9 cellular contexts compared by ENCODE assay signal in the genomic region with DNA sequence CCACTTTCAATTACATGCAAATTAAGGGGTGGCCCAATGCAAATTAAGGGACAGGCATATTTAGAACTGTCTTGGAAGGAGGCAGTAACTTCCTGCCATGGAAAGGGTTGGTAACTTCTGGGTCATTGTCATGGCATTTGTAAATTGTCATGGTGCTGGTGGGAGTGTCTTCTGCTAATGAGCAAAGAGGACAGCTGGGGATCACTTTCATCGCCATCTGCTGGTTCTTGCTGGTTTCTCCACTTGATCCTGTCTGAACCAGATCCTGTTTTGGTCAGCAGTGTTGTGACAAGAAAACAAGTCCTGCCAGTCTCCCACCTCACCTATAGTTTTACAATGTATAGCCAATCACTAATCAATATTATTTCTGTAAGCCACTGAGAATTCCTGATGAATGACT. TPM values are rescaled to one million over a fixed set of nuclear protein-coding genes. Genes with fewer than 3 reads are reported as not detected.
DNase-seq lines count a peak whose midpoint lies in the region; ATAC-seq, FAIRE-seq and TF ChIP-seq lines count a peak whose summit lies in the region.
"Had no signal": no experiment of that assay in that cellular context is flagged by ENCODE, and none has a peak within 500 bp of the region (broad histone marks: within the 10 kb centered on the region; RNA-seq: fewer than 3 reads in every experiment).

No MANE protein-coding gene starts in this region.

- TF ChIP-seq POLR2A in H54 (IDR thresholded peaks at IDR 0.05; ENCODE audit: low read depth, low read length), result no peak

- no peak overlapping the region for H2AFZ ChIP-seq in MM.1S (ENCODE audit: low read length)

- H4K20me1 ChIP-seq in MM.1S (ENCODE audit: insufficient read depth, low read length), result no peaks in the 10 kb centered on the region

- 25 to 44% (median 34%) methylated on average over 1 of the region's 1 CpG for WGBS in psoas muscle, 3 donors

- no peaks in the 10 kb centered on the region for H3K9me3 ChIP-seq in MM.1S (replicated peaks; ENCODE audit: insufficient read depth, low read length)
- H3K9me3 ChIP-seq in psoas muscle, result peaks cover 8% of the 10 kb centered on the region

- peak in 2 of 4 donors; percentile 56 to 58 for ATAC-seq in psoas muscle

- H3K27me3 ChIP-seq in MM.1S (replicated peaks; ENCODE audit: insufficient read depth, low read length) (no peaks in the 10 kb centered on the region), psoas muscle (ENCODE audit: insufficient read depth in 3 of 3, low read length in 2 of 3) (no peaks in the 10 kb centered on the region)

- DNase-seq in NOMO-1 treated with DMSO at 0.1 percent for 48 hours (lab: John Stamatoyannopoulos, UW; ENCODE audit: unreplicated experiment) (peak; percentile 50), NOMO-1 treated with dmso at 0.1 percent for 144 hours (lab: John Stamatoyannopoulos, UW; ENCODE audit: unreplicated experiment) (no peak), H54 (ENCODE audit: insufficient read length, low spot score) (no peak), MM.1S (peak; percentile 53), astrocyte of the hippocampus (ENCODE audit: low read depth, low spot score) (peak; percentile 8), psoas muscle (no peak), glomerular visceral epithelial cell (ENCODE audit: extremely low spot score) (no peak), NCI-H187 (lab: John Stamatoyannopoulos, UW) (no peak)

- H3K4me3 ChIP-seq in MM.1S (ENCODE audit: low read length) (no peak overlapping the region), psoas muscle (no peak overlapping the region)

- H3K4me1 ChIP-seq in MM.1S (ENCODE audit: low read length) (no peaks in the 10 kb centered on the region), psoas muscle (no peaks in the 10 kb centered on the region)

- no peak overlapping the region for H3K27ac ChIP-seq in MM.1S (ENCODE audit: low read length)
- H3K27ac ChIP-seq in psoas muscle, result no peak overlapping the region

- TF ChIP-seq CTCF in MM.1S (IDR thresholded peaks at IDR 0.05; ENCODE audit: low read length) (peak; percentile 59), psoas muscle (IDR thresholded peaks at IDR 0.05) (peak; percentile 18)

- no peak overlapping the region for H3K9ac ChIP-seq in MM.1S (ENCODE audit: low read length)

- H3K79me2 ChIP-seq in MM.1S (ENCODE audit: low read length), result no peaks in the 10 kb centered on the region

- H3F3A ChIP-seq in MM.1S (ENCODE audit: insufficient read depth, low read length), result no peaks in the 10 kb centered on the region

- H3K36me3 ChIP-seq in MM.1S (replicated peaks; ENCODE audit: insufficient read depth, low read length), result no peaks in the 10 kb centered on the region
- no peaks in the 10 kb centered on the region for H3K36me3 ChIP-seq in psoas muscle (ENCODE audit: insufficient read depth in 1 of 2, low read depth in 1 of 2)

- no peaks in the 10 kb centered on the region for H3K9me2 ChIP-seq in MM.1S (replicated peaks; ENCODE audit: insufficient read depth, low read length)

- intact Hi-C loops in psoas muscle (cut with DNase I), result no loop called here

- peak; percentile 20 for FAIRE-seq in H54 (lab: Jason Lieb, UNC)

- no peak overlapping the region for H3K4me2 ChIP-seq in MM.1S (ENCODE audit: low read depth, low read length)

RNA-seq across cellular contexts. Expression of a gene that starts 23.4 kb away (rescaled TPM):
- total RNA-seq in psoas muscle, result not detected
- not detected for polyA plus RNA-seq in psoas muscle
- polyA plus RNA-seq: adipose tissue had no signal

Comparison
In these comparisons a context has a peak if more than half of its experiments do, and no peak if none do; other contexts are left out.
1. DNase-seq: peak in NOMO-1 treated with DMSO at 0.1 percent for 48 hours (single experiment), MM.1S (single experiment) and astrocyte of the hippocampus (single experiment); none in NOMO-1 treated with dmso at 0.1 percent for 144 hours (single experiment), H54 (single experiment), psoas muscle (0 of 2), glomerular visceral epithelial cell (single experiment) and NCI-H187 (0 of 2).